ENCODE assay signal across 22 cellular contexts in genomic region chr1:6474815-6475282, GRCh38. TPM values are rescaled to one million over a fixed set of nuclear protein-coding genes. Genes with fewer than 3 reads are reported as not detected.
DNase-seq lines count a peak whose midpoint lies in the region; ATAC-seq and TF ChIP-seq lines count a peak whose summit lies in the region.
"Had no signal": no experiment of that assay in that cellular context is flagged by ENCODE, and none has a peak within 500 bp of the region (broad histone marks: within the 10 kb centered on the region; RNA-seq: fewer than 3 reads in every experiment).

No MANE protein-coding gene starts in this region.

- CTCF ChIA-PET in RWPE1 (lab: Yijun Ruan, JAX): interaction anchor here (1.1 kb wide), 1 partner anchor 51 kb away, joined by 3 read pairs; no protein-coding TSS in a partner anchor
- CTCF ChIA-PET in HEK293T (lab: Yijun Ruan, JAX): no interaction called here

- peak overlapping the region; percentile 79; the same call in 1 of the 2 replicates for H3K27ac ChIP-seq in RWPE1
- H3K27ac ChIP-seq: 22Rv1, C4-2B, GM23248, SJSA1 had no signal

- ATAC-seq in GM21529 (IDR thresholded peaks at IDR 0.05; ENCODE audit: unreplicated experiment) (no peak), GM18498 (IDR thresholded peaks at IDR 0.05; ENCODE audit: unreplicated experiment) (no peak)

- DNase-seq in NCI-H146 (lab: John Stamatoyannopoulos, UW) (peak; percentile 29), NCI-H146 treated with DMSO at 0.1 percent for 48 hours (lab: John Stamatoyannopoulos, UW; ENCODE audit: unreplicated experiment) (no peak), H7 (peak; percentile 78), RWPE1 (ENCODE audit: low spot score) (no peak), left kidney (ENCODE audit: low read depth, low spot score) (peak; percentile 79), HEK293T (ENCODE audit: extremely low spot score) (no peak)
- DNase-seq: DMS 273 treated with DMSO at 0.1 percent for 48 hours, HCEC 1CT, MV-4-11, NCI-H1694, NCI-H226, NCI-H524 treated with DMSO at 0.1 percent for 48 hours had no signal

- POLR2A ChIA-PET in RWPE1 (lab: Yijun Ruan, JAX; ENCODE audit: low non-redundant PET) (no interaction called here), HEK293T (lab: Yijun Ruan, JAX) (no interaction called here)

- no peak overlapping the region for H3K4me3 ChIP-seq in H7 (ENCODE audit: insufficient read depth, low read depth, low read length)
- H3K4me3 ChIP-seq: GM23248, SJSA1 had no signal

- peaks cover 6% of the 10 kb centered on the region; the same call in 1 of the 2 replicates for H3K27me3 ChIP-seq in H7 (ENCODE audit: control insufficient read depth, insufficient read depth, low read length)
- H3K27me3 ChIP-seq: SJSA1 had no signal

- peaks cover 3% of the 10 kb centered on the region for H3K36me3 ChIP-seq in H7 (replicated peaks; ENCODE audit: control insufficient read depth, insufficient read depth, low read length)
- H3K36me3 ChIP-seq: SJSA1 had no signal

- TF ChIP-seq CTCF in RWPE1 (conservative IDR thresholded peaks at IDR 0.05; ENCODE audit: low read depth): no peak

TF ChIP-seq in HEK293T, 16 proteins besides CTCF, POLR2A, EP300 and RAD21:
- no peak for TF ChIP-seq SP1 (IDR thresholded peaks at IDR 0.05)
- TF ChIP-seq CTBP1 (IDR thresholded peaks at IDR 0.05; ENCODE audit: borderline replicate concordance): no peak
- TF ChIP-seq ZNF384 (IDR thresholded peaks at IDR 0.05): no peak
- TF ChIP-seq TARDBP (IDR thresholded peaks at IDR 0.05): no peak
- TF ChIP-seq FOXK2 (IDR thresholded peaks at IDR 0.05): no peak
- no peak for TF ChIP-seq ARNT (IDR thresholded peaks at IDR 0.05)
- TF ChIP-seq FOXA1 (IDR thresholded peaks at IDR 0.05): no peak
- TF ChIP-seq L3MBTL2 (conservative IDR thresholded peaks at IDR 0.05): no peak
- no peak for TF ChIP-seq SUZ12 (IDR thresholded peaks at IDR 0.05)
- no peak for TF ChIP-seq HDGF (IDR thresholded peaks at IDR 0.05; ENCODE audit: borderline replicate concordance)

RNA-seq across cellular contexts. Expression of gene TNFRSF25, which starts 8.9 kb away (rescaled TPM):
- 5.4 and 15.7 TPM in 2 replicates for total RNA-seq in H7 (2014; rRNA removed; shearing (Covaris generic))

RNA-seq across cellular contexts. Expression of gene PLEKHG5, which starts 16.6 kb away (rescaled TPM):
- 17.2 and 27.4 TPM in 2 replicates for total RNA-seq in H7 (2014; rRNA removed; shearing (Covaris generic))

RNA-seq across cellular contexts. Expression of gene ESPN, which starts 50.3 kb away (rescaled TPM):
- total RNA-seq in H7 (2014; rRNA removed; shearing (Covaris generic)): 8.7 and 9.3 TPM in 2 replicates
- total RNA-seq: GM23248, LHCN-M2, SJSA1 had no signal

RNA-seq across cellular contexts. Expression of gene HES2, which starts 55.1 kb away (rescaled TPM):
- total RNA-seq in H7 (2014; rRNA removed; shearing (Covaris generic)): 0.04 and 0.62 TPM in 2 replicates
- total RNA-seq: B cell; CD8-positive, alpha-beta T cell; GM23248; LHCN-M2; Right ventricle myocardium inferior; SJSA1 had no signal

Comparison
In these comparisons a context has a peak if more than half of its experiments do, and no peak if none do; other contexts are left out.
1. DNase-seq: peak in NCI-H146 (single experiment), H7 (single experiment) and left kidney (single experiment); none in NCI-H146 treated with DMSO at 0.1 percent for 48 hours (single experiment), RWPE1 (single experiment) and HEK293T (single experiment).